In genomic region chr4:185504098-185505047, GRCh38 we compare ENCODE assay signal across 10 cellular contexts. TPM values are rescaled to one million over a fixed set of nuclear protein-coding genes. Genes with fewer than 3 reads are reported as not detected.
DNase-seq lines count a peak whose midpoint lies in the region; ATAC-seq, FAIRE-seq and TF ChIP-seq lines count a peak whose summit lies in the region.
"Had no signal": no experiment of that assay in that cellular context is flagged by ENCODE, and none has a peak within 500 bp of the region (broad histone marks: within the 10 kb centered on the region; RNA-seq: fewer than 3 reads in every experiment).

No MANE protein-coding gene starts in this region.

- no peaks in the 10 kb centered on the region for H4K20me1 ChIP-seq in endothelial cell of umbilical vein (replicated peaks; ENCODE audit: control insufficient read depth, extremely low read depth, insufficient read depth, low read length)

- DNase-seq in NB4 (ENCODE audit: low read depth) (peak; percentile 31), endothelial cell of umbilical vein (ENCODE audit: low read depth, low spot score) (no peak), myocyte (ENCODE audit: low read depth) (peak; percentile 96), GM19239 (ENCODE audit: insufficient read length, low spot score) (no peak), hippocampal formation (lab: John Stamatoyannopoulos, UW) (no peak)
- no peak for DNase-seq in activated T-helper 2 cell treated with anti-CD3 and anti-CD28 coated beads, Interferon-gamma antibody, Interleukin-2, Interleukin-4, amounts not matched to agents 10 μg/mL and 5 μg/mL and 100 μg/mL, durations not matched to agents 14 hours and 24 hours and 36 hours (ENCODE audit: low spot score)
- DNase-seq: KG1 had no signal

- no TSS peak for BruUV-seq in endothelial cell of umbilical vein (replicated peaks; lab: Mats Ljungman, UMichigan)

- peak overlapping the region; percentile 28 for H3K4me2 ChIP-seq in endothelial cell of umbilical vein (ENCODE audit: insufficient read depth, low read length)

- peaks cover 13% of the 10 kb centered on the region for H3K27me3 Mint-ChIP-seq in activated T-helper 2 cell treated with anti-CD3 and anti-CD28 coated beads, Interferon-gamma antibody, Interleukin-2, Interleukin-4, amounts not matched to agents 10 μg/mL and 5 μg/mL and 100 μg/mL, durations not matched to agents 14 hours and 24 hours and 36 hours (ENCODE audit: low read depth)

- H3K9ac ChIP-seq in endothelial cell of umbilical vein (replicated peaks; ENCODE audit: extremely low read depth, insufficient read depth, low read length) = no peak overlapping the region

- POLR2A ChIA-PET in endothelial cell of umbilical vein (lab: Charles Lee) = interaction anchor here (0.6 kb wide), 1 partner anchor 12 kb away, joined by 3 read pairs; no protein-coding TSS in a partner anchor

- dilution Hi-C loops in endothelial cell of umbilical vein (cut with MboI; ENCODE audit: extremely low pct_ligation_motif_present, low sequenced_read_pairs) = no loop called here

- H3K27me3 ChIP-seq in endothelial cell of umbilical vein (ENCODE audit: control insufficient read depth in 2 of 2, insufficient read depth in 2 of 2, low read length in 2 of 2) = no peaks in the 10 kb centered on the region

- H3K27ac ChIP-seq in endothelial cell of umbilical vein (ENCODE audit: insufficient read depth, low read depth, low read length) = no peak overlapping the region

- H3K27ac Mint-ChIP-seq in activated T-helper 2 cell treated with anti-CD3 and anti-CD28 coated beads, Interferon-gamma antibody, Interleukin-2, Interleukin-4, amounts not matched to agents 10 μg/mL and 5 μg/mL and 100 μg/mL, durations not matched to agents 14 hours and 24 hours and 36 hours = no peak overlapping the region
- H3K27ac Mint-ChIP-seq: mesothelial cell of epicardium had no signal

- H3K9me3 ChIP-seq in endothelial cell of umbilical vein (replicated peaks; ENCODE audit: control insufficient read depth, insufficient read depth, low read length) = no peaks in the 10 kb centered on the region

- TF ChIP-seq CTCF in NB4 (IDR thresholded peaks at IDR 0.05; ENCODE audit: low read depth, low read length) = no peak
- no peak for TF ChIP-seq CTCF in endothelial cell of umbilical vein (IDR thresholded peaks at IDR 0.05; ENCODE audit: extremely low read depth in 1 of 2, insufficient read depth in 1 of 2, low read depth in 1 of 2, low read length in 2 of 2)

- H3K79me2 ChIP-seq in endothelial cell of umbilical vein (ENCODE audit: control insufficient read depth, insufficient read depth, low read length) = no peaks in the 10 kb centered on the region

- no peaks in the 10 kb centered on the region for H3K36me3 Mint-ChIP-seq in activated T-helper 2 cell treated with anti-CD3 and anti-CD28 coated beads, Interferon-gamma antibody, Interleukin-2, Interleukin-4, amounts not matched to agents 10 μg/mL and 5 μg/mL and 100 μg/mL, durations not matched to agents 14 hours and 24 hours and 36 hours (ENCODE audit: low read depth)

- CTCF ChIA-PET in endothelial cell of umbilical vein (lab: Charles Lee) = interaction anchor here (0.5 kb wide), 1 partner anchor 72 kb away, joined by 3 read pairs; no protein-coding TSS in a partner anchor

- H3K9me3 Mint-ChIP-seq in activated T-helper 2 cell treated with anti-CD3 and anti-CD28 coated beads, Interferon-gamma antibody, Interleukin-2, Interleukin-4, amounts not matched to agents 10 μg/mL and 5 μg/mL and 100 μg/mL, durations not matched to agents 14 hours and 24 hours and 36 hours = no peaks in the 10 kb centered on the region

- ATAC-seq in HG03175 (IDR thresholded peaks at IDR 0.05; ENCODE audit: unreplicated experiment) = no peak
- ATAC-seq: GM12878 had no signal

- intact Hi-C loops in endothelial cell of umbilical vein (cut with micrococcal nuclease) = no loop called here
- intact Hi-C loops in activated T-helper 2 cell treated with anti-CD3 and anti-CD28 coated beads, Interferon-gamma antibody, Interleukin-2, Interleukin-4, amounts not matched to agents 10 μg/mL and 5 μg/mL and 100 μg/mL, durations not matched to agents 14 hours and 24 hours and 36 hours (cut with micrococcal nuclease) = no loop called here

- FAIRE-seq in endothelial cell of umbilical vein (lab: Jason Lieb, UNC) (no peak), GM19239 (lab: Jason Lieb, UNC) (no peak)
- FAIRE-seq: GM12878 had no signal

- H3K4me3 ChIP-seq in NB4 (ENCODE audit: low read depth, low read length) (peak overlapping the region; percentile 38), endothelial cell of umbilical vein (replicated peaks in 1 of 3; ENCODE audit: insufficient read depth in 1 of 3, low read depth in 1 of 3, low read length in 3 of 3) (no peak overlapping the region)
- H3K4me3 ChIP-seq: GM12878 had no signal

- TF ChIP-seq POLR2A in NB4 (IDR thresholded peaks at IDR 0.05; ENCODE audit: extremely low read depth, insufficient read length) (no peak), endothelial cell of umbilical vein (IDR thresholded peaks at IDR 0.05; ENCODE audit: low read depth, low read length) (no peak)

- no peaks in the 10 kb centered on the region for H3K4me1 Mint-ChIP-seq in activated T-helper 2 cell treated with anti-CD3 and anti-CD28 coated beads, Interferon-gamma antibody, Interleukin-2, Interleukin-4, amounts not matched to agents 10 μg/mL and 5 μg/mL and 100 μg/mL, durations not matched to agents 14 hours and 24 hours and 36 hours (ENCODE audit: low read depth)

- H2AFZ ChIP-seq in endothelial cell of umbilical vein (ENCODE audit: low read depth, low read length) = no peak overlapping the region

- H3K9me1 ChIP-seq in endothelial cell of umbilical vein (replicated peaks; ENCODE audit: control insufficient read depth, extremely low read depth, insufficient read depth, low read length) = no peaks in the 10 kb centered on the region

- no peaks in the 10 kb centered on the region for H3K36me3 ChIP-seq in endothelial cell of umbilical vein (ENCODE audit: control insufficient read depth in 2 of 2, extremely low read depth in 1 of 2, insufficient read depth in 2 of 2, low read length in 2 of 2)

- no peaks in the 10 kb centered on the region for H3K4me1 ChIP-seq in endothelial cell of umbilical vein (ENCODE audit: control insufficient read depth, extremely low read depth, insufficient read depth, low read length)

- H3K4me3 Mint-ChIP-seq in activated T-helper 2 cell treated with anti-CD3 and anti-CD28 coated beads, Interferon-gamma antibody, Interleukin-2, Interleukin-4, amounts not matched to agents 10 μg/mL and 5 μg/mL and 100 μg/mL, durations not matched to agents 14 hours and 24 hours and 36 hours (ENCODE audit: low read depth) = no peak overlapping the region
- H3K4me3 Mint-ChIP-seq: mesothelial cell of epicardium had no signal

TF ChIP-seq in endothelial cell of umbilical vein, 7 proteins besides CTCF, POLR2A, EP300 and RAD21:
- TF ChIP-seq MYC (IDR thresholded peaks at IDR 0.05; ENCODE audit: low read depth, low read length) = no peak
- TF ChIP-seq JUN (IDR thresholded peaks at IDR 0.05; ENCODE audit: borderline replicate concordance, insufficient read depth, insufficient read length, low read depth) = no peak
- TF ChIP-seq FOS (IDR thresholded peaks at IDR 0.05; ENCODE audit: borderline replicate concordance, insufficient read depth, low read length) = no peak

RNA-seq across cellular contexts. Expression of gene PDLIM3, which starts 30.9 kb away (rescaled TPM):
- 9.7 and 12.2 TPM in 2 replicates for total RNA-seq in endothelial cell of umbilical vein
- 15.3 and 17.6 TPM in 2 replicates for polyA plus RNA-seq in endothelial cell of umbilical vein
- 13.9 and 15.6 TPM in 2 replicates for polyA plus RNA-seq in endothelial cell of umbilical vein (2011; cell fraction: cytosol; rRNA removed)
- 17.6 and 22.3 TPM in 2 replicates for polyA plus RNA-seq in endothelial cell of umbilical vein (2011; cell fraction: nucleus; rRNA removed)
- polyA plus RNA-seq in endothelial cell of umbilical vein (2012) = 7.0 and 8.4 TPM in 2 replicates
- 15.2 and 18.4 TPM in 2 replicates for polyA minus RNA-seq in endothelial cell of umbilical vein
- polyA minus RNA-seq in endothelial cell of umbilical vein (2011; cell fraction: cytosol; rRNA and poly(A)+ RNA removed) = 3.5 TPM
- 29.0 and 32.3 TPM in 2 replicates for polyA minus RNA-seq in endothelial cell of umbilical vein (2011; cell fraction: nucleus; rRNA and poly(A)+ RNA removed)
- 2,950 and 5,295 TPM in 2 replicates for total RNA-seq in myocyte
- 451 TPM for polyA plus RNA-seq in myocyte (2012)
- 2.5 and 3.2 TPM in 2 replicates for total RNA-seq in activated T-helper 2 cell treated with anti-CD3 and anti-CD28 coated beads, Interferon-gamma antibody, Interleukin-2, Interleukin-4, amounts not matched to agents 10 μg/mL and 5 μg/mL and 100 μg/mL, durations not matched to agents 14 hours and 24 hours and 36 hours
- total RNA-seq: GM12878 had no signal

RNA-seq across cellular contexts. Expression of gene CCDC110, which starts 32.8 kb away (rescaled TPM):
- total RNA-seq in endothelial cell of umbilical vein = 0.28 and 0.71 TPM in 2 replicates
- 0.03 and 0.25 TPM in 2 replicates for polyA plus RNA-seq in endothelial cell of umbilical vein
- polyA plus RNA-seq in endothelial cell of umbilical vein (2011; cell fraction: cytosol; rRNA removed) = 0.32 and 0.34 TPM in 2 replicates
- polyA plus RNA-seq in endothelial cell of umbilical vein (2011; cell fraction: nucleus; rRNA removed) = 0.32 and 1.0 TPM in 2 replicates
- polyA plus RNA-seq in endothelial cell of umbilical vein (2012) = 0.37 and 0.79 TPM in 2 replicates
- not detected in 2 replicates for polyA minus RNA-seq in endothelial cell of umbilical vein
- not detected for polyA minus RNA-seq in endothelial cell of umbilical vein (2011; cell fraction: cytosol; rRNA and poly(A)+ RNA removed)
- polyA minus RNA-seq in endothelial cell of umbilical vein (2011; cell fraction: nucleus; rRNA and poly(A)+ RNA removed) = not detected in 2 replicates
- 1.4 and 2.0 TPM in 2 replicates for total RNA-seq in myocyte
- 0.53 TPM for polyA plus RNA-seq in myocyte (2012)
- not detected in 2 replicates for total RNA-seq in activated T-helper 2 cell treated with anti-CD3 and anti-CD28 coated beads, Interferon-gamma antibody, Interleukin-2, Interleukin-4, amounts not matched to agents 10 μg/mL and 5 μg/mL and 100 μg/mL, durations not matched to agents 14 hours and 24 hours and 36 hours

Comparison
In these comparisons a context has a peak if more than half of its experiments do, and no peak if none do; other contexts are left out.
1. DNase-seq: peak in NB4 (single experiment) and myocyte (single experiment); none in endothelial cell of umbilical vein (single experiment), GM19239 (single experiment), activated T-helper 2 cell treated with anti-CD3 and anti-CD28 coated beads, Interferon-gamma antibody, Interleukin-2, Interleukin-4, amounts not matched to agents 10 μg/mL and 5 μg/mL and 100 μg/mL, durations not matched to agents 14 hours and 24 hours and 36 hours (single experiment) and hippocampal formation (0 of 2).
2. RNA of gene PDLIM3, which starts 30.9 kb away (total RNA-seq): 2,950 to 5,295 TPM in myocyte; 9.7 to 12.2 TPM in endothelial cell of umbilical vein and 2.5 to 3.2 TPM in activated T-helper 2 cell treated with anti-CD3 and anti-CD28 coated beads, Interferon-gamma antibody, Interleukin-2, Interleukin-4, amounts not matched to agents 10 μg/mL and 5 μg/mL and 100 μg/mL, durations not matched to agents 14 hours and 24 hours and 36 hours; every median in the first group is over 100 times any median in the second.